In genomic region chr3:109059289-109059688, GRCh38 we compare ENCODE assay signal across 10 cellular contexts.
DNase-seq lines count a peak whose midpoint lies in the region; ATAC-seq lines count a peak whose summit lies in the region.
"Had no signal": no experiment of that assay in that cellular context is flagged by ENCODE, and none has a peak within 500 bp of the region (broad histone marks: within the 10 kb centered on the region; RNA-seq: fewer than 3 reads in every experiment).

No MANE protein-coding gene starts in this region.

- no peak for DNase-seq in stimulated activated naive B cell treated with anti-CD40 and anti-IgM and Interleukin-4, amounts not matched to agents 10 μg/mL and 1 μg/mL and 100 μg/mL, for 72 hours
- DNase-seq in kidney glomerular epithelial cell (lab: John Stamatoyannopoulos, UW) (no peak), HuH-7.5 (ENCODE audit: low spot score) (no peak)
- no peak for DNase-seq in T-helper 2 cell treated with Interferon-gamma antibody and Interleukin-4, amounts not matched to agents 5 μg/mL and 100 μg/mL, for 36 hours (ENCODE audit: low spot score)
- DNase-seq: activated CD8-positive, alpha-beta memory T cell treated with anti-CD3 and anti-CD28 coated beads for 24 hours; NCI-H1930; SJCRH30 had no signal

- no peaks in the 10 kb centered on the region for H3K9me3 Mint-ChIP-seq in stimulated activated naive B cell treated with anti-CD40 and anti-IgM and Interleukin-4, amounts not matched to agents 10 μg/mL and 1 μg/mL and 100 μg/mL, for 72 hours
- H3K9me3 Mint-ChIP-seq in T-helper 2 cell treated with Interferon-gamma antibody and Interleukin-4, amounts not matched to agents 5 μg/mL and 100 μg/mL, for 36 hours = no peaks in the 10 kb centered on the region

- H3K27me3 Mint-ChIP-seq in stimulated activated naive B cell treated with anti-CD40 and anti-IgM and Interleukin-4, amounts not matched to agents 10 μg/mL and 1 μg/mL and 100 μg/mL, for 72 hours = peaks cover 8 to 11% of the 10 kb centered on the region in 2 donors
- peaks cover 20% of the 10 kb centered on the region for H3K27me3 Mint-ChIP-seq in T-helper 2 cell treated with Interferon-gamma antibody and Interleukin-4, amounts not matched to agents 5 μg/mL and 100 μg/mL, for 36 hours (ENCODE audit: low read depth)

- H3K4me3 Mint-ChIP-seq in stimulated activated naive B cell treated with anti-CD40 and anti-IgM and Interleukin-4, amounts not matched to agents 10 μg/mL and 1 μg/mL and 100 μg/mL, for 72 hours = peak overlapping the region in 1 of 2 donors; percentile 47
- no peak overlapping the region for H3K4me3 Mint-ChIP-seq in T-helper 2 cell treated with Interferon-gamma antibody and Interleukin-4, amounts not matched to agents 5 μg/mL and 100 μg/mL, for 36 hours

- no peak overlapping the region for H3K27ac Mint-ChIP-seq in stimulated activated naive B cell treated with anti-CD40 and anti-IgM and Interleukin-4, amounts not matched to agents 10 μg/mL and 1 μg/mL and 100 μg/mL, for 72 hours
- no peak overlapping the region for H3K27ac Mint-ChIP-seq in T-helper 2 cell treated with Interferon-gamma antibody and Interleukin-4, amounts not matched to agents 5 μg/mL and 100 μg/mL, for 36 hours

- peaks cover 5 to 11% of the 10 kb centered on the region in 2 donors for H3K4me1 Mint-ChIP-seq in stimulated activated naive B cell treated with anti-CD40 and anti-IgM and Interleukin-4, amounts not matched to agents 10 μg/mL and 1 μg/mL and 100 μg/mL, for 72 hours
- no peaks in the 10 kb centered on the region for H3K4me1 Mint-ChIP-seq in T-helper 2 cell treated with Interferon-gamma antibody and Interleukin-4, amounts not matched to agents 5 μg/mL and 100 μg/mL, for 36 hours (ENCODE audit: low read depth)

- H3K36me3 Mint-ChIP-seq in stimulated activated naive B cell treated with anti-CD40 and anti-IgM and Interleukin-4, amounts not matched to agents 10 μg/mL and 1 μg/mL and 100 μg/mL, for 72 hours = no peaks in the 10 kb centered on the region
- no peaks in the 10 kb centered on the region for H3K36me3 Mint-ChIP-seq in T-helper 2 cell treated with Interferon-gamma antibody and Interleukin-4, amounts not matched to agents 5 μg/mL and 100 μg/mL, for 36 hours (ENCODE audit: low read depth)

- ATAC-seq in GM19025 (IDR thresholded peaks at IDR 0.05; ENCODE audit: low read depth, unreplicated experiment) (peak; percentile 60), HG02610 (IDR thresholded peaks at IDR 0.05; ENCODE audit: unreplicated experiment) (peak; percentile 94), HG03571 (IDR thresholded peaks at IDR 0.05; ENCODE audit: unreplicated experiment) (peak; percentile 72)
- peak; percentile 94 to 95 for ATAC-seq in stimulated activated naive B cell treated with anti-CD40 and anti-IgM and Interleukin-4, amounts not matched to agents 10 μg/mL and 1 μg/mL and 100 μg/mL, for 72 hours (replicated peaks)
